In genomic region chr20:5938456-5939029, GRCh38 we compare ENCODE assay signal across 6 cellular contexts. TPM values are rescaled to one million over a fixed set of nuclear protein-coding genes. Genes with fewer than 3 reads are reported as not detected.
"Had no signal": no experiment of that assay in that cellular context is flagged by ENCODE, and none has a peak within 500 bp of the region (broad histone marks: within the 10 kb centered on the region; RNA-seq: fewer than 3 reads in every experiment).

No MANE protein-coding gene starts in this region.

- DNase-seq: H9, HCEC 1CT, KG1 had no signal

- H3K27ac Mint-ChIP-seq: GM23338, H9, IgD-negative memory B cell had no signal

- H3K4me3 Mint-ChIP-seq: GM23338, H9, IgD-negative memory B cell had no signal

- H3K9me3 Mint-ChIP-seq: GM23338, H9, IgD-negative memory B cell had no signal

- H3K4me1 Mint-ChIP-seq: GM23338 had no signal

- ATAC-seq: GM23338 had no signal

- H3K4me3 ChIP-seq: GM23338 had no signal

- H3K27me3 Mint-ChIP-seq: IgD-negative memory B cell had no signal

RNA-seq across cellular contexts. Expression of gene CHGB, which starts 27.2 kb away (rescaled TPM):
- total RNA-seq: HT-29 had no signal
